In genomic region chr9:94259077-94259847, GRCh38 we compare ENCODE assay signal across 2 cellular contexts.
A peak's percentile ranks its signal among the peaks of the same experiment; 100 is the strongest.
TF ChIP-seq lines count a peak whose summit lies in the region.

Gene ZNF169 (plus strand): TSS chr9:94259298. CDS start chr9:94278813, 19,515 bp downstream.

TF ChIP-seq in HEK293, 187 proteins besides CTCF, POLR2A, EP300 and RAD21 (continued from another document and continues in another):
- TF ChIP-seq ZNF580 (tag by site-specific recombination; IDR thresholded peaks at IDR 0.05) (peak; percentile 97), PBX3 (CRISPR knock-in tag; IDR thresholded peaks at IDR 0.05) (peak; percentile 39; the same call in 1 of the 2 replicates), KLF9 (tag by site-specific recombination; IDR thresholded peaks at IDR 0.05; ENCODE audit: low read depth) (0 out of 2 replicates have a peak, but pooled peaks have one; percentile 33), ZNF501 (tag by site-specific recombination; IDR thresholded peaks at IDR 0.05) (0 out of 2 replicates have a peak, but pooled peaks have one; percentile 33), ZNF140 (tag by site-specific recombination; IDR thresholded peaks at IDR 0.05) (no peak), ZNF18 (tag by site-specific recombination; IDR thresholded peaks at IDR 0.05) (no peak), BCL11B (tag by site-specific recombination; IDR thresholded peaks at IDR 0.05; ENCODE audit: low read depth) (no peak), AEBP2 (tag by site-specific recombination; IDR thresholded peaks at IDR 0.05; ENCODE audit: borderline replicate concordance) (no peak), ZNF777 (tag by site-specific recombination; IDR thresholded peaks at IDR 0.05; ENCODE audit: borderline replicate concordance) (no peak; the same call in 1 of the 2 replicates), ZNF404 (tag by site-specific recombination; IDR thresholded peaks at IDR 0.05) (no peak), ZBTB44 (tag by site-specific recombination; IDR thresholded peaks at IDR 0.05) (no peak), ZNF571 (tag by site-specific recombination; IDR thresholded peaks at IDR 0.05) (no peak), ZNF530 (tag by site-specific recombination; IDR thresholded peaks at IDR 0.05; ENCODE audit: low read depth) (no peak), ZNF311 (tag by site-specific recombination; IDR thresholded peaks at IDR 0.05; ENCODE audit: borderline replicate concordance) (no peak), ZNF10 (tag by site-specific recombination; IDR thresholded peaks at IDR 0.05) (0 out of 2 replicates have a peak, but pooled peaks have one; percentile 35), ZNF362 (tag by site-specific recombination; IDR thresholded peaks at IDR 0.05) (no peak), ZNF2 (tag by site-specific recombination; IDR thresholded peaks at IDR 0.05) (peak; percentile 47; the same call in 1 of the 2 replicates), HOXC10 (CRISPR knock-in tag; IDR thresholded peaks at IDR 0.05) (no peak), ZBTB26 (tag by site-specific recombination; optimal IDR thresholded peaks at IDR 0.05) (peak; percentile 50), ZNF623 (tag by site-specific recombination; IDR thresholded peaks at IDR 0.05) (no peak), MZF1 (tag by site-specific recombination; IDR thresholded peaks at IDR 0.05; ENCODE audit: borderline replicate concordance) (no peak), ZNF76 (tag by site-specific recombination; IDR thresholded peaks at IDR 0.05; ENCODE audit: borderline replicate concordance, low read depth) (peak; percentile 94)

TF ChIP-seq in SK-N-SH, 30 proteins besides CTCF, POLR2A, EP300 and RAD21 (continued from another document):
- peak; percentile 30; the same call in 1 of the 2 replicates for TF ChIP-seq NRF1 (IDR thresholded peaks at IDR 0.05; ENCODE audit: low read depth, low read length)
- peak; percentile 73 for TF ChIP-seq MXI1 (IDR thresholded peaks at IDR 0.05; ENCODE audit: low read depth, low read length)
- no peak; the same call in 1 of the 2 replicates for TF ChIP-seq RCOR1 (IDR thresholded peaks at IDR 0.05; ENCODE audit: low read length)
- TF ChIP-seq ZBTB33 (IDR thresholded peaks at IDR 0.05; ENCODE audit: borderline replicate concordance, low read depth): no peak
- no peak for TF ChIP-seq TCF12 (IDR thresholded peaks at IDR 0.05)
- TF ChIP-seq YY1 (IDR thresholded peaks at IDR 0.05; ENCODE audit: low read depth): 0 out of 2 replicates have a peak, but pooled peaks have one; percentile 23
- no peak for TF ChIP-seq MEF2A (IDR thresholded peaks at IDR 0.05; ENCODE audit: borderline replicate concordance, low read depth)
- peak; percentile 49; the same call in 1 of the 2 replicates for TF ChIP-seq TAF1 (IDR thresholded peaks at IDR 0.05; ENCODE audit: borderline replicate concordance, low read depth, low read length)
- TF ChIP-seq TEAD4 (IDR thresholded peaks at IDR 0.05; ENCODE audit: borderline replicate concordance, insufficient read depth): no peak
- peak; percentile 73 for TF ChIP-seq CHD2 (IDR thresholded peaks at IDR 0.05; ENCODE audit: low read length, partially characterized antibody)
- TF ChIP-seq IRF3 (IDR thresholded peaks at IDR 0.05; ENCODE audit: low read depth, low read length): no peak
- peak; percentile 70; the same call in 1 of the 2 replicates for TF ChIP-seq SIN3A (IDR thresholded peaks at IDR 0.05; ENCODE audit: borderline replicate concordance, low read depth, low read length)
- TF ChIP-seq USF1 (IDR thresholded peaks at IDR 0.05; ENCODE audit: borderline replicate concordance, low read depth): no peak
- no peak for TF ChIP-seq GATA2 (CRISPR knock-in tag; IDR thresholded peaks at IDR 0.05)
- TF ChIP-seq FOXJ3 (CRISPR knock-in tag; IDR thresholded peaks at IDR 0.05): no peak
- peak; percentile 65 for TF ChIP-seq GABPA (IDR thresholded peaks at IDR 0.05; ENCODE audit: low read depth)
- TF ChIP-seq MAX (IDR thresholded peaks at IDR 0.05; ENCODE audit: low read depth): peak; percentile 38; the same call in 1 of the 2 replicates
- TF ChIP-seq PBX3 (IDR thresholded peaks at IDR 0.05): no peak
- peak; percentile 71; the same call in 1 of the 2 replicates for TF ChIP-seq POLR2AphosphoS5 (IDR thresholded peaks at IDR 0.05; ENCODE audit: low read depth, low read length)
- no peak for TF ChIP-seq NFIC (IDR thresholded peaks at IDR 0.05; ENCODE audit: borderline replicate concordance)
- peak; percentile 100 for TF ChIP-seq ELF1 (IDR thresholded peaks at IDR 0.05)
- no peak for TF ChIP-seq EZH2phosphoT487 (IDR thresholded peaks at IDR 0.05; ENCODE audit: borderline replicate concordance, low read depth)
- TF ChIP-seq RFX5 (IDR thresholded peaks at IDR 0.05; ENCODE audit: low read length): no peak
- TF ChIP-seq FOSL2 (IDR thresholded peaks at IDR 0.05; ENCODE audit: borderline replicate concordance, low read depth): no peak
- TF ChIP-seq JUND (IDR thresholded peaks at IDR 0.05): no peak
